Comparison of ENCODE assay signal across 8 cellular contexts in genomic region chr6:111483736-111484654, GRCh38. TPM values are rescaled to one million over a fixed set of nuclear protein-coding genes. Genes with fewer than 3 reads are reported as not detected.
DNase-seq lines count a peak whose midpoint lies in the region; ATAC-seq and TF ChIP-seq lines count a peak whose summit lies in the region.

No MANE protein-coding gene starts in this region.

- H3K4me3 Mint-ChIP-seq in HFFc6, result peak overlapping the region; percentile 99

- DNase-seq in HFFc6 (peak; percentile 97), NAMALWA (ENCODE audit: low spot score) (peak; percentile 85), SK-N-SH (peak; percentile 90), heart left ventricle (peak; percentile 94 to 97 (median 95)), pons (ENCODE audit: low spot score) (peak; percentile 89), upper lobe of left lung (peak; percentile 97 to 98)

- H3K9me2 ChIP-seq in SK-N-SH, result no peaks in the 10 kb centered on the region

- peaks cover 15 to 21% of the 10 kb centered on the region in 2 experiments; a peak in 3 of 4 replicates for H3K4me1 ChIP-seq in SK-N-SH (ENCODE audit: control insufficient read depth in 1 of 2, insufficient read depth in 2 of 2, low read depth in 1 of 2, low read length in 1 of 2)
- peaks cover 0 to 58% (median 32%) of the 10 kb centered on the region in 12 donors for H3K4me1 ChIP-seq in heart left ventricle
- H3K4me1 ChIP-seq in upper lobe of left lung, result peaks cover 20 to 37% (median 32%) of the 10 kb centered on the region in 4 donors

- POLR2A ChIA-PET in SK-N-SH (lab: Yijun Ruan, JAX), result interaction anchor here (0.6 to 2.7 kb wide), 10 partner anchors 40 to 225 kb away, joined by 3 to 9 read pairs (median 4); a partner anchor contains a TSS

- CTCF ChIA-PET in SK-N-SH (lab: Yijun Ruan, JAX), result interaction anchor here (0.9 to 1.8 kb wide), 4 partner anchors 35 to 117 kb away, joined by 3 read pairs; no protein-coding TSS in a partner anchor

- TF ChIP-seq POLR2A in GM10847 (IDR thresholded peaks at IDR 0.05; ENCODE audit: extremely low read depth, insufficient read length) (peak; percentile 97), heart left ventricle (IDR thresholded peaks at IDR 0.05) (peak in 1 of 2 donors; percentile 79), upper lobe of left lung (IDR thresholded peaks at IDR 0.05) (peak in 3 of 4 donors; percentile 86 to 94 (median 87))

- H3K27me3 ChIP-seq in SK-N-SH (ENCODE audit: insufficient read depth) (no peaks in the 10 kb centered on the region), heart left ventricle (no peaks in the 10 kb centered on the region), upper lobe of left lung (no peaks in the 10 kb centered on the region)

- H3K4me3 ChIP-seq in SK-N-SH (ENCODE audit: low read depth in 2 of 2, low read length in 1 of 2), result peak overlapping the region; percentile 81 to 89
- peak overlapping the region; percentile 75 to 99 (median 92) for H3K4me3 ChIP-seq in heart left ventricle
- H3K4me3 ChIP-seq in upper lobe of left lung, result peak overlapping the region; percentile 68 to 98 (median 78)

- peak overlapping the region; percentile 72 for H2AFZ ChIP-seq in SK-N-SH (ENCODE audit: low read depth)

- H3K36me3 Mint-ChIP-seq in HFFc6 (ENCODE audit: low read depth), result peaks cover 22% of the 10 kb centered on the region

- peak; percentile 19 for TF ChIP-seq RAD21 in SK-N-SH (IDR thresholded peaks at IDR 0.05; ENCODE audit: low read length)

- H3K9ac ChIP-seq in SK-N-SH, result peak overlapping the region; percentile 78

- H3K27ac ChIP-seq in SK-N-SH (ENCODE audit: low read depth in 2 of 2, low read length in 1 of 2), result peak overlapping the region; percentile 92 to 94
- H3K27ac ChIP-seq in adipose tissue (ENCODE audit: low read depth, low read length), result peak overlapping the region; percentile 89
- H3K27ac ChIP-seq in heart left ventricle, result peak overlapping the region; percentile 96 to 100 (median 99)
- peak overlapping the region; percentile 99 to 100 (median 99) for H3K27ac ChIP-seq in upper lobe of left lung

- ATAC-seq in heart left ventricle, result peak; percentile 80 to 89 (median 88)
- peak; percentile 92 to 95 for ATAC-seq in upper lobe of left lung (ENCODE audit: low FRiP score in 2 of 2)

- TF ChIP-seq CTCF in HFFc6 (IDR thresholded peaks at IDR 0.05), result peak; percentile 13; the same call in 1 of the 2 replicates
- TF ChIP-seq CTCF in SK-N-SH (IDR thresholded peaks at IDR 0.05), result no peak
- no peak for TF ChIP-seq CTCF in heart left ventricle (IDR thresholded peaks at IDR 0.05)
- no peak for TF ChIP-seq CTCF in upper lobe of left lung (IDR thresholded peaks at IDR 0.05)

- H3K27ac Mint-ChIP-seq in HFFc6, result peak overlapping the region; percentile 100

- TF ChIP-seq EP300 in SK-N-SH (IDR thresholded peaks at IDR 0.05; ENCODE audit: borderline replicate concordance in 1 of 2, low read depth in 1 of 2, low read length in 1 of 2) (peak in 1 of 2 experiments; percentile 4; a peak in 1 of 4 replicates), upper lobe of left lung (IDR thresholded peaks at IDR 0.05) (peak in 1 of 4 donors; percentile 8)

- intact Hi-C loops in heart left ventricle (cut with DNase I), result loop anchor here (1.0 to 10.0 kb wide), 16 partner anchors 48 to 227 kb away; partner anchors contain the start of gene TRAF3IP2 (in 6 of the 10)

- peaks cover 79% of the 10 kb centered on the region for H3K79me2 ChIP-seq in SK-N-SH (ENCODE audit: insufficient read depth)

- WGBS in SK-N-SH (ENCODE audit: low lambda C conversion rate), result 3% methylated on average over 31 of the region's 67 CpGs
- WGBS in adipose tissue, 3 donors, result 1 to 2% (median 1%) methylated on average over 65 to 67 of the region's 67 CpGs
- 1 to 2% (median 1%) methylated on average over 44 to 67 of the region's 67 CpGs for WGBS in heart left ventricle, 4 donors
- WGBS in upper lobe of left lung, 2 donors, result 1 to 2% methylated on average over 30 to 40 of the region's 67 CpGs

- H3K9me3 Mint-ChIP-seq in HFFc6, result no peaks in the 10 kb centered on the region

- H3K4me1 Mint-ChIP-seq in HFFc6 (ENCODE audit: low read depth), result peaks cover 58% of the 10 kb centered on the region

- peaks cover 28% of the 10 kb centered on the region for H3F3A ChIP-seq in SK-N-SH (replicated peaks; ENCODE audit: insufficient read depth)

- peaks cover 5 to 6% of the 10 kb centered on the region in 2 experiments for H3K36me3 ChIP-seq in SK-N-SH (replicated peaks in 1 of 2; ENCODE audit: control insufficient read depth in 1 of 2, insufficient read depth in 2 of 2, low read length in 1 of 2)
- peaks cover 0 to 7% (median 0%) of the 10 kb centered on the region in 9 donors for H3K36me3 ChIP-seq in heart left ventricle
- no peaks in the 10 kb centered on the region for H3K36me3 ChIP-seq in upper lobe of left lung

- peaks cover 7% of the 10 kb centered on the region; the same call in 1 of the 2 replicates for H3K27me3 Mint-ChIP-seq in HFFc6 (ENCODE audit: insufficient read depth)

- peaks cover 8% of the 10 kb centered on the region; the same call in 1 of the 2 replicates for H4K20me1 ChIP-seq in SK-N-SH (ENCODE audit: insufficient read depth)

- H3K9me3 ChIP-seq in SK-N-SH, result no peaks in the 10 kb centered on the region; the same call in 1 of the 2 replicates
- H3K9me3 ChIP-seq in heart left ventricle, result no peaks in the 10 kb centered on the region
- H3K9me3 ChIP-seq in upper lobe of left lung, result no peaks in the 10 kb centered on the region

- peak overlapping the region; percentile 72 for H3K4me2 ChIP-seq in SK-N-SH

TF ChIP-seq in SK-N-SH, 30 proteins besides CTCF, POLR2A, EP300 and RAD21 (continues in another document):
- TF ChIP-seq MXI1 (IDR thresholded peaks at IDR 0.05; ENCODE audit: low read depth, low read length) (peak; percentile 65; the same call in 1 of the 2 replicates), NRF1 (IDR thresholded peaks at IDR 0.05; ENCODE audit: low read depth, low read length) (peak; percentile 60), NFIC (IDR thresholded peaks at IDR 0.05; ENCODE audit: borderline replicate concordance) (no peak; the same call in 1 of the 2 replicates), USF2 (IDR thresholded peaks at IDR 0.05; ENCODE audit: borderline replicate concordance, low read depth, low read length) (no peak), TCF12 (IDR thresholded peaks at IDR 0.05) (no peak), RCOR1 (IDR thresholded peaks at IDR 0.05; ENCODE audit: low read length) (no peak), PBX3 (IDR thresholded peaks at IDR 0.05) (no peak), ELF1 (IDR thresholded peaks at IDR 0.05) (peak; percentile 37; the same call in 1 of the 2 replicates), IRF3 (IDR thresholded peaks at IDR 0.05; ENCODE audit: low read depth, low read length) (no peak), GATA2 (CRISPR knock-in tag; IDR thresholded peaks at IDR 0.05) (no peak), TEAD4 (IDR thresholded peaks at IDR 0.05; ENCODE audit: borderline replicate concordance, insufficient read depth) (no peak), MAX (IDR thresholded peaks at IDR 0.05; ENCODE audit: low read depth) (peak; percentile 80), MEF2A (IDR thresholded peaks at IDR 0.05; ENCODE audit: borderline replicate concordance, low read depth) (no peak)

RNA-seq across cellular contexts. Expression of gene REV3L, which starts 1.0 kb away (rescaled TPM):
- 10 to 100 TPM; 22.4 to 36.3 (median 31.2) TPM for total RNA-seq in HFFc6 (2021; fragmentation: NEBNext Ultra II Directional; extraction: Animal tissue kit (Norgen Biotek cat#: 25700))
- polyA plus RNA-seq in SK-N-SH (2012; rRNA removed) (7.3 and 8.6 TPM in 2 replicates), adipose tissue (10 to 100 TPM in 2 of 3 donors, 1 to 10 TPM in 1; 5.1 to 21.7 (median 16.4) TPM), heart left ventricle (1 to 10 TPM; 6.1 to 8.5 TPM)
- 8.9 and 9.8 TPM in 2 replicates for polyA plus RNA-seq in SK-N-SH (2012; cell fraction: cytosol; rRNA removed)
- polyA plus RNA-seq in SK-N-SH (2012; cell fraction: nucleus; rRNA removed), result 7.5 and 16.7 TPM in 2 replicates
- total RNA-seq in heart left ventricle (10 to 100 TPM; 10.9 to 20.0 (median 15.5) TPM), upper lobe of left lung (100 to 1,000 TPM in 1 of 6 donors, 10 to 100 TPM in 5; 29.7 to 106 (median 38.0) TPM)

Comparison
In these comparisons a context has a peak if more than half of its experiments do, and no peak if none do; other contexts are left out.
1. Peak in every context shown above with its lines: DNase-seq, ATAC-seq, H3K4me3 ChIP-seq and H3K27ac ChIP-seq.